ENCODE assay signal across 17 cellular contexts in the genomic region with DNA sequence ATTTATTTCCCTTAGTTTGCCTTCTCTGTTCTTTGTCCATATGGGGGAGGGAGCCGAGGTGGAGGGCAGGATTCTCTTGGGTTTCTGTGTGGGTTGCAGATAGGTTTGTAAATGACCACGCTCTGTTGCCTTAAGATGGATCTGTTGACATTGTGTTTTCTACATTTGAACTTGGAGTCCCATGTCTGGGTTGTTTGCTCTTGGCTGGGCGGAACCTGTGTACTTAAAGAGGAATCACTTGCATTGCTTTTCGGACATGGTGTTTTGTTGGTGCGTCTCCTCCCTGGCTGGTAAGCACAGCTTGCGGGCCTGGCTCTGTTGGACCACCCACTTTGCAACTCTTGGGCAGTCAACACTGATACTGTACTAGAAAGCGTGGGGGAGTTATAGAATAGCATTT. TPM values are rescaled to one million over a fixed set of nuclear protein-coding genes. Genes with fewer than 3 reads are reported as not detected.
DNase-seq lines count a peak whose midpoint lies in the region; ATAC-seq, FAIRE-seq and TF ChIP-seq lines count a peak whose summit lies in the region.
"Had no signal": no experiment of that assay in that cellular context is flagged by ENCODE, and none has a peak within 500 bp of the region (broad histone marks: within the 10 kb centered on the region; RNA-seq: fewer than 3 reads in every experiment).

No MANE protein-coding gene starts in this region.

- peak overlapping the region; percentile 78 for H3K27ac ChIP-seq in C4-2B
- H3K27ac ChIP-seq in kidney (ENCODE audit: low read depth in 2 of 2, low read length in 2 of 2) = no peak overlapping the region
- no peak overlapping the region for H3K27ac ChIP-seq in CD8-positive, alpha-beta memory T cell (ENCODE audit: low read depth, low read length)
- H3K27ac ChIP-seq: parathyroid adenoma, RWPE1 had no signal

- H3K4me1 Mint-ChIP-seq in effector memory CD8-positive, alpha-beta T cell (ENCODE audit: low read depth in 2 of 2) = peaks cover 28 to 29% of the 10 kb centered on the region in 2 donors
- peaks cover 35 to 65% (median 60%) of the 10 kb centered on the region in 3 donors for H3K4me1 Mint-ChIP-seq in naive B cell
- peaks cover 40 to 70% (median 49%) of the 10 kb centered on the region in 3 donors for H3K4me1 Mint-ChIP-seq in CD8-positive, alpha-beta memory T cell

- no peak overlapping the region for H3K9ac ChIP-seq in kidney (ENCODE audit: low read length in 2 of 2)
- H3K9ac ChIP-seq: parathyroid adenoma had no signal

- H3K4me3 Mint-ChIP-seq in effector memory CD8-positive, alpha-beta T cell = no peak overlapping the region
- H3K4me3 Mint-ChIP-seq in naive B cell = no peak overlapping the region
- no peak overlapping the region for H3K4me3 Mint-ChIP-seq in CD8-positive, alpha-beta memory T cell
- H3K4me3 Mint-ChIP-seq: activated T-helper 1 cell treated with anti-CD3 and anti-CD28 coated beads, Interleukin-12 subunit alpha, Interleukin-12 subunit beta, Interleukin-2, Interleukin-4 antibody, amounts not matched to agents 30 ng/mL and 10 ng/mL and 1 ng/mL, durations not matched to agents 14 hours and 24 hours and 36 hours; dendritic cell treated with granulocyte-macrophage colony-stimulating factor and Interleukin-4, amounts not matched to agents 40 ng/mL and 50 ng/mL, for 4 days had no signal

- peak overlapping the region; percentile 32 to 74 for H3K27ac Mint-ChIP-seq in effector memory CD8-positive, alpha-beta T cell
- peak overlapping the region in 4 of 6 donors; percentile 26 to 71 (median 54) for H3K27ac Mint-ChIP-seq in naive B cell
- peak overlapping the region in 2 of 8 donors; percentile 6 to 27 for H3K27ac Mint-ChIP-seq in CD8-positive, alpha-beta memory T cell
- H3K27ac Mint-ChIP-seq: activated T-helper 1 cell treated with anti-CD3 and anti-CD28 coated beads, Interleukin-12 subunit alpha, Interleukin-12 subunit beta, Interleukin-2, Interleukin-4 antibody, amounts not matched to agents 30 ng/mL and 10 ng/mL and 1 ng/mL, durations not matched to agents 14 hours and 24 hours and 36 hours; dendritic cell treated with granulocyte-macrophage colony-stimulating factor and Interleukin-4, amounts not matched to agents 40 ng/mL and 50 ng/mL, for 4 days had no signal

- H3K9me3 Mint-ChIP-seq in effector memory CD8-positive, alpha-beta T cell = no peaks in the 10 kb centered on the region
- H3K9me3 Mint-ChIP-seq in naive B cell = no peaks in the 10 kb centered on the region
- no peaks in the 10 kb centered on the region for H3K9me3 Mint-ChIP-seq in CD8-positive, alpha-beta memory T cell
- H3K9me3 Mint-ChIP-seq: activated T-helper 1 cell treated with anti-CD3 and anti-CD28 coated beads, Interleukin-12 subunit alpha, Interleukin-12 subunit beta, Interleukin-2, Interleukin-4 antibody, amounts not matched to agents 30 ng/mL and 10 ng/mL and 1 ng/mL, durations not matched to agents 14 hours and 24 hours and 36 hours; dendritic cell treated with granulocyte-macrophage colony-stimulating factor and Interleukin-4, amounts not matched to agents 40 ng/mL and 50 ng/mL, for 4 days had no signal

- no peaks in the 10 kb centered on the region for H3K27me3 Mint-ChIP-seq in effector memory CD8-positive, alpha-beta T cell
- H3K27me3 Mint-ChIP-seq in naive B cell = no peaks in the 10 kb centered on the region
- H3K27me3 Mint-ChIP-seq in CD8-positive, alpha-beta memory T cell = no peaks in the 10 kb centered on the region
- H3K27me3 Mint-ChIP-seq: dendritic cell treated with granulocyte-macrophage colony-stimulating factor and Interleukin-4, amounts not matched to agents 40 ng/mL and 50 ng/mL, for 4 days had no signal

- peaks cover 9 to 13% of the 10 kb centered on the region in 2 donors for H3K4me1 ChIP-seq in kidney (ENCODE audit: control insufficient read depth in 1 of 2, insufficient read depth in 1 of 2, low read depth in 1 of 2, low read length in 2 of 2)
- peaks cover 11% of the 10 kb centered on the region for H3K4me1 ChIP-seq in CD8-positive, alpha-beta memory T cell (ENCODE audit: insufficient read depth, low read length)
- H3K4me1 ChIP-seq: parathyroid adenoma had no signal

- H3K9me3 ChIP-seq in kidney (ENCODE audit: control insufficient read depth in 1 of 2, low read length in 2 of 2) = no peaks in the 10 kb centered on the region
- H3K9me3 ChIP-seq in CD8-positive, alpha-beta memory T cell (ENCODE audit: low read length) = no peaks in the 10 kb centered on the region

- H3K36me3 Mint-ChIP-seq in effector memory CD8-positive, alpha-beta T cell (ENCODE audit: insufficient read depth) = peaks cover 23% of the 10 kb centered on the region
- peaks cover 9 to 12% of the 10 kb centered on the region in 2 donors for H3K36me3 Mint-ChIP-seq in naive B cell
- H3K36me3 Mint-ChIP-seq in CD8-positive, alpha-beta memory T cell = peaks cover 4 to 44% (median 12%) of the 10 kb centered on the region in 3 donors

- no peak for TF ChIP-seq CTCF in C4-2B (conservative IDR thresholded peaks at IDR 0.05)
- TF ChIP-seq CTCF in kidney (IDR thresholded peaks at IDR 0.05; ENCODE audit: borderline replicate concordance, extremely low read depth, insufficient read depth) = no peak

- POLR2A ChIA-PET in CD8-positive, alpha-beta memory T cell (lab: Charles Lee) = no interaction called here

- peak; percentile 51 for DNase-seq in NCI-H510A (lab: John Stamatoyannopoulos, UW)
- DNase-seq in effector memory CD8-positive, alpha-beta T cell = no peak
- no peak for DNase-seq in naive B cell
- DNase-seq in kidney = no peak
- no peak for DNase-seq in amygdala (lab: John Stamatoyannopoulos, UW)
- DNase-seq in CD8-positive, alpha-beta memory T cell = no peak
- DNase-seq: activated CD4-positive, alpha-beta T cell treated with anti-CD3 and anti-CD28 coated beads, Interleukin-2, amount 50 U/mL, for 48 hours; amniotic stem cell; DMS 273 treated with DMSO at 0.1 percent for 48 hours; NCI-H524 treated with DMSO at 0.1 percent for 48 hours; T-helper 2 cell had no signal

- H3K4me3 ChIP-seq in kidney (ENCODE audit: low read length in 2 of 2) = no peak overlapping the region
- no peak overlapping the region for H3K4me3 ChIP-seq in CD8-positive, alpha-beta memory T cell (ENCODE audit: low read length)

- intact Hi-C loops in kidney (cut with DNase I) = no loop called here

- H3K36me3 ChIP-seq in kidney (ENCODE audit: control insufficient read depth in 1 of 2, insufficient read depth in 2 of 2, low read length in 2 of 2) = no peaks in the 10 kb centered on the region
- H3K36me3 ChIP-seq in CD8-positive, alpha-beta memory T cell (ENCODE audit: insufficient read depth, low read length) = no peaks in the 10 kb centered on the region

- no peaks in the 10 kb centered on the region for H3K27me3 ChIP-seq in CD8-positive, alpha-beta memory T cell (ENCODE audit: insufficient read depth, low read length, poor library complexity, severe bottlenecking)

- CTCF ChIA-PET in CD8-positive, alpha-beta memory T cell (lab: Charles Lee) = interaction anchor here (1.4 kb wide), 1 partner anchor 9 kb away, joined by 5 read pairs; no protein-coding TSS in a partner anchor

- no peak for ATAC-seq in effector memory CD8-positive, alpha-beta T cell (replicated peaks)
- no peak for ATAC-seq in naive B cell (ENCODE audit: low read depth in 2 of 2)
- no peak for ATAC-seq in HG02973 (IDR thresholded peaks at IDR 0.05; ENCODE audit: unreplicated experiment)

- no peak for FAIRE-seq in kidney (lab: Jason Lieb, UNC)

RNA-seq across cellular contexts. Expression of gene EHMT1, which starts 45.9 kb away (rescaled TPM):
- polyA plus RNA-seq in naive B cell (ENCODE audit: low read depth in 6 of 6) (10 to 100 TPM in 5 of 6 donors, 1 to 10 TPM in 1; 6.7 to 45.0 (median 31.5) TPM), kidney (ENCODE audit: insufficient read depth, low read depth, low replicate concordance) (15.8 TPM)
- 92.9 TPM for total RNA-seq in kidney
- total RNA-seq in CD8-positive, alpha-beta memory T cell = 10 to 100 TPM; 68.9 to 74.6 TPM
- 37.0 TPM for polyA plus RNA-seq in CD8-positive, alpha-beta memory T cell

RNA-seq across cellular contexts. Expression of gene ARRDC1, which starts 59.2 kb away (rescaled TPM):
- polyA plus RNA-seq in naive B cell (ENCODE audit: low read depth in 6 of 6) (10 to 100 TPM; 30.3 to 65.5 (median 40.0) TPM), kidney (ENCODE audit: insufficient read depth, low read depth, low replicate concordance) (42.3 TPM)
- 88.9 TPM for total RNA-seq in kidney
- 10 to 100 TPM; 30.8 to 35.2 TPM for total RNA-seq in CD8-positive, alpha-beta memory T cell
- polyA plus RNA-seq in CD8-positive, alpha-beta memory T cell = 54.4 TPM
